ENCODE assay signal across 9 cellular contexts in genomic region chr1:16441312-16441641, GRCh38. TPM values are rescaled to one million over a fixed set of nuclear protein-coding genes. Genes with fewer than 3 reads are reported as not detected.
DNase-seq lines count a peak whose midpoint lies in the region; ATAC-seq, FAIRE-seq and TF ChIP-seq lines count a peak whose summit lies in the region.
"Had no signal": no experiment of that assay in that cellular context is flagged by ENCODE, and none has a peak within 500 bp of the region (broad histone marks: within the 10 kb centered on the region; RNA-seq: fewer than 3 reads in every experiment).

No MANE protein-coding gene starts in this region.

- WGBS in testis, 2 donors = 1 to 2% methylated on average over 8 to 9 of the region's 9 CpGs

- H3K36me3 ChIP-seq in adipocyte (ENCODE audit: control insufficient read depth, insufficient read depth, low read length, severe bottlenecking) = peaks cover 30% of the 10 kb centered on the region
- peaks cover 5 to 9% of the 10 kb centered on the region in 2 donors for H3K36me3 ChIP-seq in kidney (ENCODE audit: control insufficient read depth in 1 of 2, insufficient read depth in 2 of 2, low read length in 2 of 2)
- no peaks in the 10 kb centered on the region for H3K36me3 ChIP-seq in testis (ENCODE audit: low read depth, missing control alignments)

- peaks cover 13% of the 10 kb centered on the region for H3K4me1 ChIP-seq in adipocyte (ENCODE audit: control insufficient read depth, insufficient read depth, low read length)
- peaks cover 0 to 10% of the 10 kb centered on the region in 2 donors for H3K4me1 ChIP-seq in kidney (ENCODE audit: control insufficient read depth in 1 of 2, insufficient read depth in 1 of 2, low read depth in 1 of 2, low read length in 2 of 2)
- peaks cover 25% of the 10 kb centered on the region for H3K4me1 ChIP-seq in testis

- peak; percentile 13 for ATAC-seq in HG02571 (IDR thresholded peaks at IDR 0.05; ENCODE audit: unreplicated experiment)
- ATAC-seq in HG02840 (IDR thresholded peaks at IDR 0.05; ENCODE audit: low FRiP score, unreplicated experiment) = no peak

- FAIRE-seq in kidney (lab: Jason Lieb, UNC) (no peak), H54 (lab: Jason Lieb, UNC) (no peak)

- TF ChIP-seq POLR2A in testis (IDR thresholded peaks at IDR 0.05) (no peak), H54 (IDR thresholded peaks at IDR 0.05; ENCODE audit: low read depth, low read length) (no peak)

- TF ChIP-seq CTCF in kidney (IDR thresholded peaks at IDR 0.05; ENCODE audit: borderline replicate concordance, extremely low read depth, insufficient read depth) = no peak
- TF ChIP-seq CTCF in testis (IDR thresholded peaks at IDR 0.05) = no peak

- no peaks in the 10 kb centered on the region for H3K9me3 ChIP-seq in adipocyte (ENCODE audit: control insufficient read depth, low read length)
- no peaks in the 10 kb centered on the region for H3K9me3 ChIP-seq in kidney (ENCODE audit: control insufficient read depth in 1 of 2, low read length in 2 of 2)
- no peaks in the 10 kb centered on the region for H3K9me3 ChIP-seq in testis

- intact Hi-C loops in kidney (cut with DNase I) (no loop called here), testis (cut with DNase I; ENCODE audit: low total_unique reads) (no loop called here)

- H3K27me3 ChIP-seq in adipocyte (replicated peaks; ENCODE audit: control insufficient read depth, insufficient read depth, low read length) (no peaks in the 10 kb centered on the region), testis (no peaks in the 10 kb centered on the region)

- H3K4me3 ChIP-seq in adipocyte (ENCODE audit: low read length) = peak overlapping the region; percentile 95
- peak overlapping the region; percentile 91 to 98 for H3K4me3 ChIP-seq in kidney (ENCODE audit: low read length in 2 of 2)
- H3K4me3 ChIP-seq in testis = peak overlapping the region; percentile 90 to 93

- H3K9ac ChIP-seq in adipocyte (ENCODE audit: low read length) = peak overlapping the region; percentile 97
- H3K9ac ChIP-seq in kidney (ENCODE audit: low read length in 2 of 2) = peak overlapping the region; percentile 78 to 81

- H3K27ac ChIP-seq in kidney (ENCODE audit: low read depth in 2 of 2, low read length in 2 of 2) (peak overlapping the region; percentile 38 to 76), testis (peak overlapping the region; percentile 78 to 87)

- DNase-seq in AG08396 (ENCODE audit: low spot score) = peak; percentile 29
- no peak for DNase-seq in adipocyte (ENCODE audit: low read depth)
- DNase-seq in kidney = no peak
- no peak for DNase-seq in testis
- DNase-seq in hippocampal formation (lab: John Stamatoyannopoulos, UW) = no peak
- no peak for DNase-seq in H54 (ENCODE audit: insufficient read length, low spot score)

RNA-seq across cellular contexts. Expression of gene NECAP2, which starts 0.8 kb away (rescaled TPM):
- 57.4 TPM for total RNA-seq in kidney
- polyA plus RNA-seq in kidney (ENCODE audit: insufficient read depth, low read depth, low replicate concordance) = 49.9 TPM
- 100 to 1,000 TPM in 1 of 2 donors, 10 to 100 TPM in 1; 96.8 to 113 TPM for total RNA-seq in testis
- polyA plus RNA-seq in testis (ENCODE audit: insufficient read depth, low read depth, low replicate concordance) = 88.2 TPM

RNA-seq across cellular contexts. Expression of gene SPATA21, which starts 4.1 kb away (rescaled TPM):
- total RNA-seq in kidney (not detected), testis (1 to 10 TPM; 2.7 to 6.0 TPM)
- polyA plus RNA-seq in kidney (ENCODE audit: insufficient read depth, low read depth, low replicate concordance) (not detected), testis (ENCODE audit: insufficient read depth, low read depth, low replicate concordance) (10.2 TPM)
- total RNA-seq: pulmonary artery endothelial cell had no signal
